Comparison of ENCODE assay signal across 12 cellular contexts in the genomic region with DNA sequence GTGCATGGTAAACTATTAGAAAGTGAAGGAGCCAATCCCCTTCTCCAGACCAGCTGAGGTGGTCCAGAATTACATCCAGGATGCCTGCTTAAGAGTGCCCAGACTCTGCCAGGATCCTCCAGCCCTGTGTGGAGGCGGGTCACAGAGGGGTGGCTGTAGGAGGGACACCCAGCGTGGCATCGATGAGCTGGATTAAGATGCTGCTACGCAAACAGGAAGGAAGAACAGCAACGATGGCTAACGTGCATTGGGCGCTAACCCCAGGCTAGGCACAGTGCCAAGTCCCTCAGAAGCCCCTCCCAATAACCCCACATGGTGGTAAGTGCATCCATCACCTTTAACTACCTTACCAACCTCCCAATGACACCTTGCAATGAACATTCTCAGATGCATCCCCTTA.
DNase-seq lines count a peak whose midpoint lies in the region; ATAC-seq and TF ChIP-seq lines count a peak whose summit lies in the region.
"Had no signal": no experiment of that assay in that cellular context is flagged by ENCODE, and none has a peak within 500 bp of the region (broad histone marks: within the 10 kb centered on the region; RNA-seq: fewer than 3 reads in every experiment).

No MANE protein-coding gene starts in this region.

- DNase-seq in activated gamma-delta T cell treated with Interleukin-2 at 50 U/mL for 16 hours (peak; percentile 82), activated gamma-delta T cell (lab: John Stamatoyannopoulos, UW) (no peak), NCI-H526 (lab: John Stamatoyannopoulos, UW) (no peak), stomach (no peak)
- peak; percentile 65 for DNase-seq in activated CD8-positive, alpha-beta memory T cell treated with anti-CD3 and anti-CD28 coated beads, Interleukin-2, amount 50 U/mL, for 4 hours
- DNase-seq in stimulated activated naive CD8-positive, alpha-beta T cell treated with anti-CD3 and anti-CD28 coated beads, Interleukin-15, amount 100 ng/mL, for 72 hours, result peak in 1 of 2 donors; percentile 43
- DNase-seq: GDM1, islet precursor cell, upper lobe of left lung had no signal

- no peak for TF ChIP-seq EP300 in stomach (IDR thresholded peaks at IDR 0.05)

- WGBS in esophagus, 2 donors, result 40 to 41% methylated on average over 7 of the region's 7 CpGs
- 49 to 61% (median 57%) methylated on average over 7 of the region's 7 CpGs for WGBS in stomach, 5 donors

- no peak for TF ChIP-seq CTCF in stomach (IDR thresholded peaks at IDR 0.05)

- no peaks in the 10 kb centered on the region for H3K27me3 Mint-ChIP-seq in stimulated activated naive CD8-positive, alpha-beta T cell treated with anti-CD3 and anti-CD28 coated beads, Interleukin-15, amount 100 ng/mL, for 72 hours
- H3K27me3 Mint-ChIP-seq: brain had no signal

- ATAC-seq in stimulated activated naive CD8-positive, alpha-beta T cell treated with anti-CD3 and anti-CD28 coated beads, Interleukin-15, amount 100 ng/mL, for 72 hours, result peak; percentile 54
- no peak for ATAC-seq in GM21737 (IDR thresholded peaks at IDR 0.05; ENCODE audit: unreplicated experiment)

- H3K27me3 ChIP-seq in esophagus (ENCODE audit: control insufficient read depth in 1 of 2, insufficient read depth in 2 of 2, low read length in 2 of 2) (no peaks in the 10 kb centered on the region), stomach (no peaks in the 10 kb centered on the region)
- H3K27me3 ChIP-seq: upper lobe of left lung had no signal

- no peaks in the 10 kb centered on the region for H3K9me3 ChIP-seq in esophagus (ENCODE audit: control insufficient read depth in 2 of 2, insufficient read depth in 1 of 2, low read depth in 1 of 2, low read length in 1 of 2)
- no peaks in the 10 kb centered on the region for H3K9me3 ChIP-seq in stomach
- H3K9me3 ChIP-seq: upper lobe of left lung had no signal

- no peak for TF ChIP-seq POLR2A in stomach (IDR thresholded peaks at IDR 0.05)

- no peaks in the 10 kb centered on the region for H3K9me3 Mint-ChIP-seq in stimulated activated naive CD8-positive, alpha-beta T cell treated with anti-CD3 and anti-CD28 coated beads, Interleukin-15, amount 100 ng/mL, for 72 hours

- peaks cover 18 to 28% of the 10 kb centered on the region in 2 donors for H3K4me1 ChIP-seq in esophagus (ENCODE audit: control insufficient read depth in 2 of 2, insufficient read depth in 2 of 2, low read length in 1 of 2)
- peaks cover 25 to 34% (median 28%) of the 10 kb centered on the region in 4 donors for H3K4me1 ChIP-seq in stomach

- intact Hi-C loops in stomach (cut with DNase I; ENCODE audit: low total_unique reads), result no loop called here

- H3K36me3 ChIP-seq in esophagus (ENCODE audit: control insufficient read depth in 2 of 2, insufficient read depth in 2 of 2, low read length in 1 of 2) (peaks cover 0 to 4% of the 10 kb centered on the region in 2 donors), stomach (peaks cover 0 to 3% (median 0%) of the 10 kb centered on the region in 4 donors)
- H3K36me3 ChIP-seq: upper lobe of left lung had no signal

- no peak overlapping the region for H3K4me3 ChIP-seq in esophagus (ENCODE audit: low read depth in 1 of 2, low read length in 2 of 2)
- H3K4me3 ChIP-seq in stomach, result no peak overlapping the region
- H3K4me3 ChIP-seq: upper lobe of left lung had no signal

- peak overlapping the region; percentile 38 to 55 for H3K27ac Mint-ChIP-seq in stimulated activated naive CD8-positive, alpha-beta T cell treated with anti-CD3 and anti-CD28 coated beads, Interleukin-15, amount 100 ng/mL, for 72 hours

- peak overlapping the region; percentile 12 to 63 for H3K4me3 Mint-ChIP-seq in stimulated activated naive CD8-positive, alpha-beta T cell treated with anti-CD3 and anti-CD28 coated beads, Interleukin-15, amount 100 ng/mL, for 72 hours
- H3K4me3 Mint-ChIP-seq: brain had no signal

- H3K27ac ChIP-seq in esophagus (ENCODE audit: low read depth in 2 of 2, low read length in 1 of 2) (peak overlapping the region; percentile 20 to 54), stomach (peak overlapping the region in 1 of 5 donors; percentile 26)

- H3K4me1 Mint-ChIP-seq in stimulated activated naive CD8-positive, alpha-beta T cell treated with anti-CD3 and anti-CD28 coated beads, Interleukin-15, amount 100 ng/mL, for 72 hours, result peaks cover 71% of the 10 kb centered on the region

Comparison
In these comparisons a context has a peak if more than half of its experiments do, and no peak if none do; other contexts are left out.
1. DNase-seq: peak in activated gamma-delta T cell treated with Interleukin-2 at 50 U/mL for 16 hours (single experiment) and activated CD8-positive, alpha-beta memory T cell treated with anti-CD3 and anti-CD28 coated beads, Interleukin-2, amount 50 U/mL, for 4 hours (single experiment); none in activated gamma-delta T cell (single experiment), NCI-H526 (0 of 2) and stomach (single experiment).